In the genomic region with DNA sequence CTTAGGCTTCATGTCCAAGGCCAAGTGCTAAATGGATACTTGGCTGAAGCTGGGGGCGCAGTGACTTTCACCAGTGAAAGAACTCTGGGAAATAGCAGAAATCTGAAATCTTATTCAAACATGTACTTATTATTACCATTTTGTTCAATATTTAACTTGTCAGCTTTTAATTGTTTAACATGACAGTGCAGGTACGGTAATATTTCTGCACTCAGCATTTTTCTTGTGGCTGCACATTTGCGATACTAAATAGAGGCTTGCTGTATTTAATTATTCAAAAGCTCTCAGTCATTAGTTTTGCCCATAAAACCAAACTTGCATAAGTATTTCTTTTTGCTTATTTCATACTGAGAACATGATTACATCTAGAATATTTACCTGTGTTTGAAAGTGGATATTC, we compare ENCODE assay signal across 33 cellular contexts.
"Had no signal": no experiment of that assay in that cellular context is flagged by ENCODE, and none has a peak within 500 bp of the region (broad histone marks: within the 10 kb centered on the region; RNA-seq: fewer than 3 reads in every experiment).

No MANE protein-coding gene starts in this region.

- H3K27ac Mint-ChIP-seq: activated B cell treated with CpG ODN at 0.5 μM for 24 hours; activated CD4-positive, alpha-beta memory T cell treated with anti-CD3 and anti-CD28 coated beads for 36 hours; activated CD4-positive, alpha-beta T cell treated with anti-CD3 and anti-CD28 coated beads, Interleukin-2, amount 10 ng/mL, durations not matched to agents 24 days and 14 days; activated CD8-positive, alpha-beta memory T cell treated with anti-CD3 and anti-CD28 coated beads, Interleukin-2, amount 10 ng/mL, durations not matched to agents 7 days and 5 days; activated CD8-positive, alpha-beta T cell treated with anti-CD3 and anti-CD28 coated beads for 36 hours; activated naive CD4-positive, alpha-beta T cell treated with anti-CD3 and anti-CD28 coated beads, Interleukin-2, amount 10 ng/mL, durations not matched to agents 7 days and 5 days; activated naive CD8-positive, alpha-beta T cell; activated naive CD8-positive, alpha-beta T cell treated with anti-CD3 and anti-CD28 coated beads, Interleukin-2, amount 10 ng/mL, durations not matched to agents 7 days and 5 days; activated naive CD8-positive, alpha-beta T cell treated with anti-CD3 and anti-CD28 coated beads, Interleukin-2, amount 50 U/mL, for 24 hours; activated T-cell treated with anti-CD3 and anti-CD28 coated beads, Interleukin-2, amount 50 U/mL, for 24 hours; activated T-helper 2 cell treated with anti-CD3 and anti-CD28 coated beads, Interferon-gamma antibody, Interleukin-2, Interleukin-4, amounts not matched to agents 10 μg/mL and 5 μg/mL and 100 μg/mL, durations not matched to agents 14 hours and 24 hours and 36 hours; brain; T-cell; T-helper 2 cell treated with Interferon-gamma antibody and Interleukin-4, amounts not matched to agents 5 μg/mL and 100 μg/mL, for 36 hours had no signal

- H3K4me3 ChIP-seq: ascending aorta, cardiac muscle cell had no signal

- DNase-seq: activated B cell treated with CpG ODN at 0.5 μM for 24 hours; activated CD4-positive, alpha-beta memory T cell treated with anti-CD3 and anti-CD28 coated beads for 36 hours; activated CD4-positive, alpha-beta T cell treated with anti-CD3 and anti-CD28 coated beads for 4 hours; activated CD4-positive, alpha-beta T cell treated with anti-CD3 and anti-CD28 coated beads, Interleukin-2, amount 10 ng/mL, durations not matched to agents 24 days and 14 days; activated CD4-positive, alpha-beta T cell treated with anti-CD3 and anti-CD28 coated beads, Interleukin-2, amount 50 U/mL, for 1 hour; activated CD4-positive, alpha-beta T cell treated with anti-CD3 and anti-CD28 coated beads, Interleukin-2, amount 50 U/mL, for 4 hours; activated CD4-positive, CD25-positive, alpha-beta regulatory T cell treated with anti-CD3 and anti-CD28 coated beads, Interleukin-2, amount 50 U/mL, for 72 hours; activated CD8-positive, alpha-beta memory T cell treated with anti-CD3 and anti-CD28 coated beads, Interleukin-2, amount 10 ng/mL, durations not matched to agents 7 days and 5 days; activated CD8-positive, alpha-beta memory T cell treated with anti-CD3 and anti-CD28 coated beads, Interleukin-2, amount 50 U/mL, for 48 hours; activated CD8-positive, alpha-beta T cell treated with anti-CD3 and anti-CD28 coated beads for 36 hours; activated effector memory CD4-positive, alpha-beta T cell treated with Interleukin-2 at 50 U/mL for 16 hours; activated gamma-delta T cell; activated naive CD4-positive, alpha-beta T cell treated with anti-CD3 and anti-CD28 coated beads, Interleukin-2, amount 10 ng/mL, durations not matched to agents 7 days and 5 days; activated naive CD4-positive, alpha-beta T cell treated with Interleukin-2 at 50 U/mL for 16 hours; activated naive CD8-positive, alpha-beta T cell treated with anti-CD3 and anti-CD28 coated beads, Interleukin-2, amount 10 ng/mL, durations not matched to agents 7 days and 5 days; activated naive CD8-positive, alpha-beta T cell treated with anti-CD3 and anti-CD28 coated beads, Interleukin-2, amount 50 U/mL, for 24 hours; activated T-cell treated with anti-CD3 and anti-CD28 coated beads, Interleukin-2, amount 50 U/mL, for 24 hours; activated T-cell treated with anti-CD3 and anti-CD28 coated beads, Interleukin-2, amount 50 U/mL, for 48 hours; cerebellar nuclear complex; T-cell; T-helper 2 cell; T-helper 9 cell had no signal

- H3K4me1 Mint-ChIP-seq: activated B cell treated with CpG ODN at 0.5 μM for 24 hours; activated CD4-positive, alpha-beta T cell treated with anti-CD3 and anti-CD28 coated beads, Interleukin-2, amount 10 ng/mL, durations not matched to agents 24 days and 14 days; activated CD8-positive, alpha-beta memory T cell treated with anti-CD3 and anti-CD28 coated beads, Interleukin-2, amount 10 ng/mL, durations not matched to agents 7 days and 5 days; activated naive CD4-positive, alpha-beta T cell treated with anti-CD3 and anti-CD28 coated beads, Interleukin-2, amount 10 ng/mL, durations not matched to agents 7 days and 5 days; activated naive CD4-positive, alpha-beta T cell treated with anti-CD3 and anti-CD28 coated beads, Interleukin-2, amount 50 U/mL, for 24 hours; activated naive CD8-positive, alpha-beta T cell treated with anti-CD3 and anti-CD28 coated beads, Interleukin-2, amount 10 ng/mL, durations not matched to agents 7 days and 5 days; activated naive CD8-positive, alpha-beta T cell treated with anti-CD3 and anti-CD28 coated beads, Interleukin-2, amount 50 U/mL, for 24 hours; brain; central memory CD8-positive, alpha-beta T cell; T-cell had no signal

- H3K27me3 ChIP-seq: ascending aorta, cardiac muscle cell had no signal

- H3K36me3 ChIP-seq: ascending aorta, cardiac muscle cell had no signal

- H3K9me3 ChIP-seq: ascending aorta had no signal

- H3K27me3 Mint-ChIP-seq: activated B cell treated with CpG ODN at 0.5 μM for 24 hours; activated CD4-positive, alpha-beta memory T cell treated with anti-CD3 and anti-CD28 coated beads for 36 hours; activated CD4-positive, alpha-beta T cell treated with anti-CD3 and anti-CD28 coated beads, Interleukin-2, amount 10 ng/mL, durations not matched to agents 24 days and 14 days; activated CD8-positive, alpha-beta memory T cell treated with anti-CD3 and anti-CD28 coated beads, Interleukin-2, amount 10 ng/mL, durations not matched to agents 7 days and 5 days; activated CD8-positive, alpha-beta T cell treated with anti-CD3 and anti-CD28 coated beads for 36 hours; activated naive CD4-positive, alpha-beta T cell treated with anti-CD3 and anti-CD28 coated beads, Interleukin-2, amount 10 ng/mL, durations not matched to agents 7 days and 5 days; activated naive CD4-positive, alpha-beta T cell treated with anti-CD3 and anti-CD28 coated beads, Interleukin-2, amount 50 U/mL, for 24 hours; activated naive CD8-positive, alpha-beta T cell; activated naive CD8-positive, alpha-beta T cell treated with anti-CD3 and anti-CD28 coated beads, Interleukin-2, amount 10 ng/mL, durations not matched to agents 7 days and 5 days; activated naive CD8-positive, alpha-beta T cell treated with anti-CD3 and anti-CD28 coated beads, Interleukin-2, amount 50 U/mL, for 24 hours; activated T-cell treated with anti-CD3 and anti-CD28 coated beads, Interleukin-2, amount 50 U/mL, for 24 hours; brain; central memory CD8-positive, alpha-beta T cell; T-cell had no signal

- H3K4me1 ChIP-seq: ascending aorta had no signal

- H3K4me3 Mint-ChIP-seq: activated B cell treated with CpG ODN at 0.5 μM for 24 hours; activated CD4-positive, alpha-beta memory T cell treated with anti-CD3 and anti-CD28 coated beads for 36 hours; activated CD4-positive, alpha-beta T cell treated with anti-CD3 and anti-CD28 coated beads, Interleukin-2, amount 10 ng/mL, durations not matched to agents 24 days and 14 days; activated CD8-positive, alpha-beta memory T cell treated with anti-CD3 and anti-CD28 coated beads, Interleukin-2, amount 10 ng/mL, durations not matched to agents 7 days and 5 days; activated CD8-positive, alpha-beta T cell treated with anti-CD3 and anti-CD28 coated beads for 36 hours; activated naive CD4-positive, alpha-beta T cell treated with anti-CD3 and anti-CD28 coated beads, Interleukin-2, amount 10 ng/mL, durations not matched to agents 7 days and 5 days; activated naive CD4-positive, alpha-beta T cell treated with anti-CD3 and anti-CD28 coated beads, Interleukin-2, amount 50 U/mL, for 24 hours; activated naive CD8-positive, alpha-beta T cell; activated naive CD8-positive, alpha-beta T cell treated with anti-CD3 and anti-CD28 coated beads, Interleukin-2, amount 10 ng/mL, durations not matched to agents 7 days and 5 days; activated naive CD8-positive, alpha-beta T cell treated with anti-CD3 and anti-CD28 coated beads, Interleukin-2, amount 50 U/mL, for 24 hours; activated T-cell treated with anti-CD3 and anti-CD28 coated beads, Interleukin-2, amount 50 U/mL, for 24 hours; brain; central memory CD8-positive, alpha-beta T cell; T-cell; T-helper 2 cell treated with Interferon-gamma antibody and Interleukin-4, amounts not matched to agents 5 μg/mL and 100 μg/mL, for 36 hours had no signal

- H3K27ac ChIP-seq: ascending aorta, cardiac muscle cell, VCaP had no signal

- ATAC-seq: activated CD8-positive, alpha-beta memory T cell treated with anti-CD3 and anti-CD28 coated beads, Interleukin-2, amount 10 ng/mL, durations not matched to agents 7 days and 5 days; activated CD8-positive, alpha-beta T cell treated with anti-CD3 and anti-CD28 coated beads for 36 hours; activated naive CD8-positive, alpha-beta T cell treated with anti-CD3 and anti-CD28 coated beads, Interleukin-2, amount 50 U/mL, for 24 hours; T-cell had no signal

- H3K36me3 Mint-ChIP-seq: activated CD8-positive, alpha-beta memory T cell treated with anti-CD3 and anti-CD28 coated beads, Interleukin-2, amount 10 ng/mL, durations not matched to agents 7 days and 5 days; activated naive CD4-positive, alpha-beta T cell treated with anti-CD3 and anti-CD28 coated beads, Interleukin-2, amount 10 ng/mL, durations not matched to agents 7 days and 5 days; brain had no signal

- H3K9me3 Mint-ChIP-seq: activated B cell treated with CpG ODN at 0.5 μM for 24 hours; activated CD4-positive, alpha-beta memory T cell treated with anti-CD3 and anti-CD28 coated beads for 36 hours; activated CD4-positive, alpha-beta T cell treated with anti-CD3 and anti-CD28 coated beads, Interleukin-2, amount 10 ng/mL, durations not matched to agents 24 days and 14 days; activated CD8-positive, alpha-beta T cell treated with anti-CD3 and anti-CD28 coated beads for 36 hours; activated naive CD4-positive, alpha-beta T cell treated with anti-CD3 and anti-CD28 coated beads, Interleukin-2, amount 10 ng/mL, durations not matched to agents 7 days and 5 days; activated naive CD4-positive, alpha-beta T cell treated with anti-CD3 and anti-CD28 coated beads, Interleukin-2, amount 50 U/mL, for 24 hours; activated naive CD8-positive, alpha-beta T cell treated with anti-CD3 and anti-CD28 coated beads, Interleukin-2, amount 10 ng/mL, durations not matched to agents 7 days and 5 days; activated naive CD8-positive, alpha-beta T cell treated with anti-CD3 and anti-CD28 coated beads, Interleukin-2, amount 50 U/mL, for 24 hours; activated T-cell treated with anti-CD3 and anti-CD28 coated beads, Interleukin-2, amount 50 U/mL, for 24 hours; activated T-helper 2 cell treated with anti-CD3 and anti-CD28 coated beads, Interferon-gamma antibody, Interleukin-2, Interleukin-4, amounts not matched to agents 10 μg/mL and 5 μg/mL and 100 μg/mL, durations not matched to agents 14 hours and 24 hours and 36 hours; brain; central memory CD8-positive, alpha-beta T cell; T-cell; T-helper 2 cell treated with Interferon-gamma antibody and Interleukin-4, amounts not matched to agents 5 μg/mL and 100 μg/mL, for 36 hours had no signal

- FAIRE-seq: bronchial epithelial cell, TTC549 had no signal
